8 cellular contexts compared by ENCODE assay signal in the genomic region with DNA sequence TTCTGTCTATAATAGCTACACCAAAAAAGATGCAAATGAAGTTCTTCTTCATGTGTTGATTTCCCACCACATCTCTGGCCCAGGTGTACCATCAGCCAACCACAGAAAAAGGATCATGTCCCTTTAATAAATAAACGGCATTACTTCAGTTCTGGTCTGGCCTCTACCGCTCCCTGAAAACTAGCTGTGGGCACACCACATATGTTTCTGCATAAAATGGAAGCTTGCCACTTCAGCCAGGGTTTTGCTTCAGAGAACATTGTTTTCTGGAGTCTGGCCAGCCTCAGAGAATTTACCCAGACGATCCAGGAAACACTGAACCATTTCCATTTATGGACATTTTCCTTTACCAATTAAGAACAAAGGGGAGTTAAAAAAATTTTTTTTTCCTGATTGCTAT. TPM values are rescaled to one million over a fixed set of nuclear protein-coding genes. Genes with fewer than 3 reads are reported as not detected.
DNase-seq lines count a peak whose midpoint lies in the region; ATAC-seq and TF ChIP-seq lines count a peak whose summit lies in the region.

No MANE protein-coding gene starts in this region.

- no peaks in the 10 kb centered on the region for H3K36me3 ChIP-seq in psoas muscle (ENCODE audit: insufficient read depth in 1 of 2, low read depth in 1 of 2)

- no peaks in the 10 kb centered on the region for H3K9me3 Mint-ChIP-seq in activated CD4-positive, alpha-beta memory T cell treated with anti-CD3 and anti-CD28 coated beads for 36 hours

- TF ChIP-seq CTCF in epithelial cell of proximal tubule (conservative IDR thresholded peaks at IDR 0.05; ENCODE audit: low read depth, low read length), result no peak
- TF ChIP-seq CTCF in psoas muscle (IDR thresholded peaks at IDR 0.05), result no peak

- H3K27ac ChIP-seq in psoas muscle, result peak overlapping the region; percentile 52

- no peak overlapping the region for H3K27ac Mint-ChIP-seq in activated CD4-positive, alpha-beta memory T cell treated with anti-CD3 and anti-CD28 coated beads for 36 hours

- CTCF ChIA-PET in activated CD4-positive, alpha-beta memory T cell treated with anti-CD3 and anti-CD28 coated beads for 36 hours (lab: Charles Lee), result no interaction called here

- intact Hi-C loops in psoas muscle (cut with DNase I), result no loop called here
- intact Hi-C loops in activated CD4-positive, alpha-beta memory T cell treated with anti-CD3 and anti-CD28 coated beads for 36 hours (cut with micrococcal nuclease), result no loop called here

- no peaks in the 10 kb centered on the region for H3K27me3 ChIP-seq in psoas muscle (ENCODE audit: insufficient read depth in 3 of 3, low read length in 2 of 3)

- no peaks in the 10 kb centered on the region for H3K4me1 ChIP-seq in psoas muscle

- 4 to 5% (median 4%) methylated on average over 3 of the region's 3 CpGs for WGBS in psoas muscle, 3 donors

- peak in 2 of 4 donors; percentile 27 to 36 for ATAC-seq in psoas muscle
- no peak for ATAC-seq in HG02870 (IDR thresholded peaks at IDR 0.05; ENCODE audit: unreplicated experiment)

- no peaks in the 10 kb centered on the region for H3K27me3 Mint-ChIP-seq in activated CD4-positive, alpha-beta memory T cell treated with anti-CD3 and anti-CD28 coated beads for 36 hours

- H3K4me3 ChIP-seq in epithelial cell of proximal tubule (ENCODE audit: low read depth, low read length) (no peak overlapping the region), psoas muscle (no peak overlapping the region)

- no peaks in the 10 kb centered on the region for H3K9me3 ChIP-seq in psoas muscle

- POLR2A ChIA-PET in activated CD4-positive, alpha-beta memory T cell treated with anti-CD3 and anti-CD28 coated beads for 36 hours (lab: Charles Lee), result no interaction called here

- peaks cover 9% of the 10 kb centered on the region for H3K4me1 Mint-ChIP-seq in activated CD4-positive, alpha-beta memory T cell treated with anti-CD3 and anti-CD28 coated beads for 36 hours (ENCODE audit: low read depth)

- H3K4me3 Mint-ChIP-seq in activated CD4-positive, alpha-beta memory T cell treated with anti-CD3 and anti-CD28 coated beads for 36 hours, result no peak overlapping the region

- DNase-seq in GM04503 (ENCODE audit: low read depth) (peak; percentile 65), NCI-H2196 (lab: John Stamatoyannopoulos, UW; ENCODE audit: unreplicated experiment) (peak; percentile 62), epithelial cell of proximal tubule (ENCODE audit: low read depth) (peak; percentile 80), psoas muscle (no peak), NCI-H1436 (lab: John Stamatoyannopoulos, UW) (no peak)
- DNase-seq in stimulated activated CD4-positive, alpha-beta T cell treated with anti-CD3 and anti-CD28 coated beads, Interleukin-2, amount 100 ng/mL, for 24 hours, result no peak
- no peak for DNase-seq in activated CD4-positive, alpha-beta memory T cell treated with anti-CD3 and anti-CD28 coated beads for 36 hours

- no peaks in the 10 kb centered on the region for H3K36me3 Mint-ChIP-seq in activated CD4-positive, alpha-beta memory T cell treated with anti-CD3 and anti-CD28 coated beads for 36 hours

RNA-seq across cellular contexts. Expression of gene LAMC2, which starts 5.9 kb away (rescaled TPM):
- total RNA-seq in epithelial cell of proximal tubule (255 and 382 TPM in 2 replicates), psoas muscle (1 to 10 TPM in 1 of 4 donors, under 1 TPM in 3; 0.25 to 1.2 (median 0.76) TPM)
- polyA plus RNA-seq in psoas muscle, result 1 to 10 TPM in 2 of 3 donors, under 1 TPM in 1; 0.99 to 1.3 (median 1.3) TPM
- total RNA-seq in activated CD4-positive, alpha-beta memory T cell treated with anti-CD3 and anti-CD28 coated beads for 36 hours, result not detected

Comparison
In these comparisons a context has a peak if more than half of its experiments do, and no peak if none do; other contexts are left out.
1. DNase-seq: peak in GM04503 (single experiment), NCI-H2196 (single experiment) and epithelial cell of proximal tubule (single experiment); none in psoas muscle (0 of 2), NCI-H1436 (single experiment), stimulated activated CD4-positive, alpha-beta T cell treated with anti-CD3 and anti-CD28 coated beads, Interleukin-2, amount 100 ng/mL, for 24 hours (0 of 2) and activated CD4-positive, alpha-beta memory T cell treated with anti-CD3 and anti-CD28 coated beads for 36 hours (single experiment).
2. RNA of gene LAMC2, which starts 5.9 kb away (total RNA-seq): 255 to 382 TPM in epithelial cell of proximal tubule; 0.25 to 1.2 TPM in psoas muscle and not detected in activated CD4-positive, alpha-beta memory T cell treated with anti-CD3 and anti-CD28 coated beads for 36 hours; every median in the first group is over 100 times any median in the second.